Comparison of ENCODE assay signal across 2 cellular contexts in the genomic region with DNA sequence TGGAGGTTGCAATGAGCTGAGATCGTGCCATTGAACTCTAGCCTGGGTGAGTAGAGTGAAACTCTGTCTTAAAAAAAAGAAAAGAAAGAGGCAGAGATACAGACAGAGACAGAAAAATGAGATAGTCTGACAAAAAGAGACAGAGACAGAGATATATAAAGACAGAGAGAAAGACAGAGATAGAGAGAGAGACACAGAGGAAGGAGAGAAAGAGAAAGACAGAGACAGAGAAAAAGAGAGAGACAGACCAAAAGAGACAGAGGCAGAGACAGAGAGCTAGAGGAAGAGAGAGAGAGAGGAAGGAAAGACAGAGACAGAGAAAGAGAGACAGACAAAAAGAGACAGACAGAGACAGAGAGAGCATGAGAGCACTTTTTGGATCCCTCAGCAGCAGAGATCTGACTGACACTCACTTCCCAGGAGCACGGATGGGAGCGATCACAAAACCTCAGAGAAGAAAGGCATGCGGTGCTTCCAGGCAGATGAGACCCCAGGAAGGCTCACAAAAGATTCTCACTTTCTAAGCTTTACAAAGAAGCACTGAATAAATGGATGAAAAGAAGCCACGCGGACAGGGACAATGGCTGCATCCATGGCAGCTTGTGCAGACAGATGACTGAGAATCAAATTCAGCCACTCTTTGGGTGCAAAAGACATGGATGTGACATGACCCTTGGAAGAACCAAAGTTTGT.
TF ChIP-seq lines count a peak whose summit lies in the region.

No MANE protein-coding gene starts in this region.

TF ChIP-seq in GM23338, 12 proteins besides CTCF, POLR2A, EP300 and RAD21 (continues in another document):
- no peak for TF ChIP-seq ZNF331 (CRISPR knock-in tag; IDR thresholded peaks at IDR 0.05; ENCODE audit: low read depth)
- TF ChIP-seq JUNB (IDR thresholded peaks at IDR 0.05; ENCODE audit: unreplicated experiment): no peak
- no peak for TF ChIP-seq NANOG (IDR thresholded peaks at IDR 0.05; ENCODE audit: borderline replicate concordance)
- no peak for TF ChIP-seq EZH2phosphoT487 (IDR thresholded peaks at IDR 0.05; ENCODE audit: unreplicated experiment)
- TF ChIP-seq REST (IDR thresholded peaks at IDR 0.05; ENCODE audit: unreplicated experiment): no peak
- no peak for TF ChIP-seq EZH2 (IDR thresholded peaks at IDR 0.05; ENCODE audit: low read depth, unreplicated experiment)
- TF ChIP-seq ZNF114 (CRISPR knock-in tag; IDR thresholded peaks at IDR 0.05): no peak
- TF ChIP-seq STAT1 (IDR thresholded peaks at IDR 0.05; ENCODE audit: unreplicated experiment): no peak
- TF ChIP-seq ZNF462 (CRISPR knock-in tag; IDR thresholded peaks at IDR 0.05): no peak

TF ChIP-seq in H1, 55 proteins besides CTCF, POLR2A, EP300 and RAD21:
- TF ChIP-seq SRF (IDR thresholded peaks at IDR 0.05; ENCODE audit: low read depth, low read length) (no peak), CBX5 (IDR thresholded peaks at IDR 0.05; ENCODE audit: low read depth, low read length) (no peak), EZH2 (IDR thresholded peaks at IDR 0.05; ENCODE audit: low read depth, low read length, severe bottlenecking) (no peak), SP2 (IDR thresholded peaks at IDR 0.05; ENCODE audit: low read length) (no peak), CHD2 (IDR thresholded peaks at IDR 0.05; ENCODE audit: low read length) (no peak), TAF7 (optimal IDR thresholded peaks at IDR 0.05; ENCODE audit: borderline replicate concordance, low read depth, low read length) (no peak)
